ENCODE assay signal across 8 cellular contexts in genomic region chr19:57319869-57320179, GRCh38. TPM values are rescaled to one million over a fixed set of nuclear protein-coding genes. Genes with fewer than 3 reads are reported as not detected.
DNase-seq lines count a peak whose midpoint lies in the region; ATAC-seq and TF ChIP-seq lines count a peak whose summit lies in the region.

No MANE protein-coding gene starts in this region.

- H3K27ac ChIP-seq in SJCRH30 (peak overlapping the region; percentile 68; the same call in 1 of the 2 replicates), rectal smooth muscle tissue (ENCODE audit: low read depth, low read length) (peak overlapping the region; percentile 91)

- TF ChIP-seq CTCF in fibroblast of pulmonary artery (IDR thresholded peaks at IDR 0.05; ENCODE audit: low read length, missing control alignments), result no peak

- H3K4me1 ChIP-seq in SJCRH30 (peaks cover 2% of the 10 kb centered on the region; the same call in 1 of the 2 replicates), rectal smooth muscle tissue (ENCODE audit: control insufficient read depth, insufficient read depth, low read length) (peaks cover 12% of the 10 kb centered on the region)

- H3K36me3 ChIP-seq in SJCRH30, result peaks cover 6% of the 10 kb centered on the region
- peaks cover 14% of the 10 kb centered on the region for H3K36me3 ChIP-seq in rectal smooth muscle tissue (ENCODE audit: control insufficient read depth, insufficient read depth, low read length)

- H3K27me3 ChIP-seq in SJCRH30 (no peaks in the 10 kb centered on the region), rectal smooth muscle tissue (ENCODE audit: control insufficient read depth, insufficient read depth, low read length) (no peaks in the 10 kb centered on the region)

- DNase-seq in SJCRH30 (no peak), fibroblast of pulmonary artery (ENCODE audit: low read depth) (no peak), LoVo (ENCODE audit: low spot score) (no peak), DMS114 treated with DMSO at 0.1 percent for 48 hours (lab: John Stamatoyannopoulos, UW; ENCODE audit: unreplicated experiment) (no peak)
- DNase-seq in stimulated activated naive CD4-positive, alpha-beta T cell treated with Interleukin-2 at 50 U/mL for 16 hours (lab: John Stamatoyannopoulos, UW), result no peak

- H3K9ac ChIP-seq in rectal smooth muscle tissue (ENCODE audit: low read length), result peak overlapping the region; percentile 63

- ATAC-seq in GM18520 (IDR thresholded peaks at IDR 0.05; ENCODE audit: unreplicated experiment) (peak; percentile 15), HG02981 (IDR thresholded peaks at IDR 0.05; ENCODE audit: unreplicated experiment) (no peak)

- H3K9me3 ChIP-seq in SJCRH30 (replicated peaks), result no peaks in the 10 kb centered on the region

- H3K4me3 ChIP-seq in SJCRH30 (peak overlapping the region; percentile 78), fibroblast of pulmonary artery (replicated peaks; ENCODE audit: low read depth, low read length) (peak overlapping the region; percentile 66), rectal smooth muscle tissue (ENCODE audit: low read length) (peak overlapping the region; percentile 82)

RNA-seq across cellular contexts. Expression of gene ZNF543, which starts 0.4 kb away (rescaled TPM):
- total RNA-seq in SJCRH30 (2014; rRNA removed; shearing (Covaris generic)), result 13.0 and 13.5 TPM in 2 replicates

RNA-seq across cellular contexts. Expression of gene ZNF304, which starts 31.2 kb away (rescaled TPM):
- total RNA-seq in SJCRH30 (2014; rRNA removed; shearing (Covaris generic)), result 9.6 and 10.9 TPM in 2 replicates

RNA-seq across cellular contexts. Expression of gene ZNF460, which starts 39.5 kb away (rescaled TPM):
- total RNA-seq in SJCRH30 (2014; rRNA removed; shearing (Covaris generic)), result 39.4 and 40.5 TPM in 2 replicates

RNA-seq across cellular contexts. Expression of gene TRAPPC2B, which starts 43.5 kb away (rescaled TPM):
- 13.2 and 17.3 TPM in 2 replicates for total RNA-seq in SJCRH30 (2014; rRNA removed; shearing (Covaris generic))

RNA-seq across cellular contexts. Expression of gene ZNF547, which starts 43.5 kb away (rescaled TPM):
- 1.9 and 2.0 TPM in 2 replicates for total RNA-seq in SJCRH30 (2014; rRNA removed; shearing (Covaris generic))
